17 cellular contexts compared by ENCODE assay signal in genomic region chr1:165832902-165833301, GRCh38. TPM values are rescaled to one million over a fixed set of nuclear protein-coding genes. Genes with fewer than 3 reads are reported as not detected.
DNase-seq lines count a peak whose midpoint lies in the region; ATAC-seq and TF ChIP-seq lines count a peak whose summit lies in the region.
"Had no signal": no experiment of that assay in that cellular context is flagged by ENCODE, and none has a peak within 500 bp of the region (broad histone marks: within the 10 kb centered on the region; RNA-seq: fewer than 3 reads in every experiment).

No MANE protein-coding gene starts in this region.

- H3K79me2 ChIP-seq in DND-41 (ENCODE audit: insufficient read depth, low read length) = peaks cover 100% of the 10 kb centered on the region
- peaks cover 99% of the 10 kb centered on the region for H3K79me2 ChIP-seq in Loucy (ENCODE audit: insufficient read depth, low read length)

- H3K27ac ChIP-seq in DND-41 (ENCODE audit: low read length) (peak overlapping the region; percentile 72), A673 (ENCODE audit: low read depth, low read length, poor library complexity, severe bottlenecking) (no peak overlapping the region)
- H3K27ac ChIP-seq: Peyer's patch had no signal

- H3K9me3 ChIP-seq in DND-41 (ENCODE audit: insufficient read depth, low read length, severe bottlenecking) (no peaks in the 10 kb centered on the region), Loucy (ENCODE audit: insufficient read depth, low read depth, low read length) (no peaks in the 10 kb centered on the region), skeletal muscle satellite cell (replicated peaks; ENCODE audit: low read length) (no peaks in the 10 kb centered on the region), A673 (ENCODE audit: low read depth, low read length, poor library complexity, severe bottlenecking) (no peaks in the 10 kb centered on the region)
- H3K9me3 ChIP-seq: Peyer's patch had no signal

- H3K27me3 Mint-ChIP-seq in dendritic cell treated with granulocyte-macrophage colony-stimulating factor and Interleukin-4, amounts not matched to agents 40 ng/mL and 50 ng/mL, for 4 days = no peaks in the 10 kb centered on the region
- H3K27me3 Mint-ChIP-seq: T-helper 17 cell had no signal

- BruUV-seq in A673 (replicated peaks; lab: Mats Ljungman, UMichigan) = no TSS peak

- peaks cover 38% of the 10 kb centered on the region for H3K4me1 Mint-ChIP-seq in dendritic cell treated with granulocyte-macrophage colony-stimulating factor and Interleukin-4, amounts not matched to agents 40 ng/mL and 50 ng/mL, for 4 days (ENCODE audit: low read depth)

- POLR2A ChIA-PET in A673 (lab: Charles Lee; ENCODE audit: low non-redundant PET) = no interaction called here

- H4K20me1 ChIP-seq in DND-41 (ENCODE audit: insufficient read depth, low read length) (peaks cover 68% of the 10 kb centered on the region), Loucy (ENCODE audit: insufficient read depth, low read length, poor library complexity, severe bottlenecking) (peaks cover 83% of the 10 kb centered on the region)

- CTCF ChIA-PET in A673 (lab: Charles Lee) = no interaction called here

- no peak for ATAC-seq in DND-41 (ENCODE audit: insufficient read depth, low read depth)
- ATAC-seq in GM19328 (IDR thresholded peaks at IDR 0.05; ENCODE audit: unreplicated experiment) = no peak
- ATAC-seq in GM21390 (IDR thresholded peaks at IDR 0.05; ENCODE audit: unreplicated experiment) = no peak
- ATAC-seq: T-helper 17 cell had no signal

- H3F3A ChIP-seq in Loucy (ENCODE audit: low read depth) = no peaks in the 10 kb centered on the region

- peak overlapping the region; percentile 32 for H3K27ac Mint-ChIP-seq in dendritic cell treated with granulocyte-macrophage colony-stimulating factor and Interleukin-4, amounts not matched to agents 40 ng/mL and 50 ng/mL, for 4 days
- H3K27ac Mint-ChIP-seq: T-helper 17 cell had no signal

- H3K4me3 ChIP-seq in DND-41 (ENCODE audit: low read depth in 1 of 2, low read length in 2 of 2) (peak overlapping the region in 1 of 2 experiments; percentile 43; a peak in 2 of 4 replicates), Loucy (ENCODE audit: low read length, poor library complexity, severe bottlenecking) (peak overlapping the region; percentile 71), skeletal muscle satellite cell (ENCODE audit: low read length) (no peak overlapping the region), A673 (ENCODE audit: low read depth, low read length, poor library complexity, severe bottlenecking) (no peak overlapping the region)
- H3K4me3 ChIP-seq: Peyer's patch had no signal

- no peaks in the 10 kb centered on the region for H3K9me2 ChIP-seq in Loucy (replicated peaks; ENCODE audit: low read depth, low read length)

- H3K27me3 ChIP-seq in DND-41 (ENCODE audit: insufficient read depth, low read length, poor library complexity) (no peaks in the 10 kb centered on the region), Loucy (ENCODE audit: insufficient read depth, low read length, poor library complexity, severe bottlenecking) (no peaks in the 10 kb centered on the region), skeletal muscle satellite cell (ENCODE audit: control insufficient read depth, insufficient read depth, low read length) (no peaks in the 10 kb centered on the region), A673 (replicated peaks; ENCODE audit: insufficient read depth, low read depth, low read length, poor library complexity) (no peaks in the 10 kb centered on the region)
- H3K27me3 ChIP-seq: Peyer's patch had no signal

- peaks cover 10% of the 10 kb centered on the region for H3K36me3 Mint-ChIP-seq in dendritic cell treated with granulocyte-macrophage colony-stimulating factor and Interleukin-4, amounts not matched to agents 40 ng/mL and 50 ng/mL, for 4 days (ENCODE audit: low read depth)

- H3K9ac ChIP-seq in DND-41 (ENCODE audit: low read depth, low read length) (peak overlapping the region; percentile 30), Loucy (ENCODE audit: low read depth, low read length, poor library complexity, severe bottlenecking) (peak overlapping the region; percentile 47), skeletal muscle satellite cell (ENCODE audit: low read depth, low read length) (no peak overlapping the region)

- H2AFZ ChIP-seq in DND-41 (ENCODE audit: low read depth, low read length) (no peak overlapping the region), Loucy (ENCODE audit: low read length) (no peak overlapping the region)

- H3K36me3 ChIP-seq in DND-41 (ENCODE audit: insufficient read depth, low read length) (peaks cover 44% of the 10 kb centered on the region), Loucy (ENCODE audit: insufficient read depth, low read length) (peaks cover 6% of the 10 kb centered on the region; the same call in 1 of the 2 replicates), skeletal muscle satellite cell (ENCODE audit: insufficient read depth, low read length) (peaks cover 8% of the 10 kb centered on the region), A673 (ENCODE audit: insufficient read depth, low read length, poor library complexity, severe bottlenecking) (no peaks in the 10 kb centered on the region)
- H3K36me3 ChIP-seq: Peyer's patch had no signal

- H3K4me2 ChIP-seq in DND-41 (ENCODE audit: insufficient read depth, low read length) = peak overlapping the region; percentile 86
- H3K4me2 ChIP-seq in Loucy (ENCODE audit: low read depth, low read length, poor library complexity, severe bottlenecking) = peak overlapping the region; percentile 93
- peak overlapping the region; percentile 26 for H3K4me2 ChIP-seq in skeletal muscle satellite cell (ENCODE audit: low read length)

- DNase-seq in DND-41 = no peak
- DNase-seq in GM03348 (ENCODE audit: low spot score) = no peak
- DNase-seq in A673 (ENCODE audit: low spot score) = no peak
- DNase-seq: DMS79, H7, MM.1S, NCI-H1105, NCI-H187 treated with DMSO at 0.1 percent for 48 hours, NCI-H748 treated with DMSO at 0.1 percent for 48 hours, Peyer's patch, SHP77, T-helper 17 cell had no signal

- H3K9me3 Mint-ChIP-seq in dendritic cell treated with granulocyte-macrophage colony-stimulating factor and Interleukin-4, amounts not matched to agents 40 ng/mL and 50 ng/mL, for 4 days = no peaks in the 10 kb centered on the region

- intact Hi-C loops in dendritic cell treated with granulocyte-macrophage colony-stimulating factor and Interleukin-4, amounts not matched to agents 40 ng/mL and 50 ng/mL, for 4 days (cut with micrococcal nuclease) = no loop called here
- intact Hi-C loops in A673 (cut with micrococcal nuclease; ENCODE audit: unreplicated experiment) = no loop called here

- TF ChIP-seq CTCF in DND-41 (IDR thresholded peaks at IDR 0.05; ENCODE audit: borderline replicate concordance, extremely low read depth, low read length, poor library complexity, severe bottlenecking) (no peak), Loucy (conservative IDR thresholded peaks at IDR 0.05; ENCODE audit: low read length) (no peak), A673 (conservative IDR thresholded peaks at IDR 0.05; ENCODE audit: low read depth, low read length) (no peak)

- H3K4me1 ChIP-seq in DND-41 (ENCODE audit: insufficient read depth, low read length) (peaks cover 88% of the 10 kb centered on the region), Loucy (ENCODE audit: insufficient read depth, low read length, poor library complexity, severe bottlenecking) (peaks cover 61% of the 10 kb centered on the region), skeletal muscle satellite cell (ENCODE audit: control insufficient read depth, insufficient read depth, low read length) (peaks cover 18% of the 10 kb centered on the region), A673 (ENCODE audit: insufficient read depth, low read length, poor library complexity, severe bottlenecking) (peaks cover 3% of the 10 kb centered on the region)

- no peak overlapping the region for H3K4me3 Mint-ChIP-seq in dendritic cell treated with granulocyte-macrophage colony-stimulating factor and Interleukin-4, amounts not matched to agents 40 ng/mL and 50 ng/mL, for 4 days
- H3K4me3 Mint-ChIP-seq: T-helper 17 cell had no signal

RNA-seq across cellular contexts. Expression of gene UCK2, which starts 5.5 kb away (rescaled TPM):
- 114 and 129 TPM in 2 replicates for total RNA-seq in skeletal muscle satellite cell (2012; rRNA removed)
- total RNA-seq in A673 (2021) = 78.7 and 84.2 TPM in 2 replicates

Comparison
In these comparisons a context has a peak if more than half of its experiments do, and no peak if none do; other contexts are left out.
1. H3K4me2 ChIP-seq: peak in every context shown above with its lines; median percentile 93 in Loucy; 86 in DND-41; 26 in skeletal muscle satellite cell.